ENCODE assay signal across 9 cellular contexts in the genomic region with DNA sequence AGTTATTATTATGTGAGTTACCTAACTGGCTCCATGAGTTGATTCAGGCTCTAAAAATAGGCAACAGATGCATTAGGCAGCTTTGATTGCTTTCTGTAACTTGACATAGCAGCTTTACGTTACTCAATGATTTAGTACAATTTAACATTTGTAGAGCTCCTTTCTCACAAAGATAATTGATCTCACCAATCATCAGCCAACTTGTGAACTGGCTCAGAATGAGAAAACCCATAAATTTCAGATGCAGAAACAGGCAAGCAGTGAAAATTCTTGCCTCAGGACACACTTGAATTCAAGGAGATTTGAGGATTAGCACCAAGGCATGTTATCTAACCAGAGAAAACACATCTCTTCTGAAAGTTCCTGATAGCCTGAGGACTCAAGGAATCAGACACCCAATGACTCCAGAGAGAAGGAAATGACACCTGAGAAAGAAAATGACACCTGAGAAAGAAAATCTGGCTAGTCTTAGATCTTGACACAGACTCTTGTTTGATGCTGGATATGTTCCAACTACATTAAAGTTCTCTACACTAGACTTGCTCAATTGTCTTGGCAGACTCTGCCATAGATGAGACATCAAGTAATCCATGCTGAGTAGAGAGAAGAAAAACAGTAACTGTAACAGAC.
A peak's percentile ranks its signal among the peaks of the same experiment; 100 is the strongest.
DNase-seq lines count a peak whose midpoint lies in the region; ATAC-seq and TF ChIP-seq lines count a peak whose summit lies in the region.
"Had no signal": no experiment of that assay in that cellular context is flagged by ENCODE, and none has a peak within 500 bp of the region (broad histone marks: within the 10 kb centered on the region; RNA-seq: fewer than 3 reads in every experiment).

No MANE protein-coding gene starts in this region.

- peaks cover 0 to 6% (median 0%) of the 10 kb centered on the region in 3 donors for H3K36me3 Mint-ChIP-seq in immature natural killer cell

- H3K9me2 ChIP-seq in PC-3 (replicated peaks; ENCODE audit: low read length), result no peaks in the 10 kb centered on the region
- H3K9me2 ChIP-seq in OCI-LY7 (ENCODE audit: insufficient read depth, low read length), result no peaks in the 10 kb centered on the region

- no peaks in the 10 kb centered on the region for H3K9me3 Mint-ChIP-seq in immature natural killer cell

- peak; percentile 77 for DNase-seq in GM04503 (ENCODE audit: low read depth)
- peak; percentile 82 for DNase-seq in PC-3
- no peak for DNase-seq in immature natural killer cell
- DNase-seq in middle frontal gyrus (ENCODE audit: extremely low spot score, low spot score), result no peak
- DNase-seq in cerebellar cortex (ENCODE audit: low spot score), result no peak
- no peak for DNase-seq in OCI-LY7 (ENCODE audit: low spot score)
- DNase-seq in epidermal melanocyte (ENCODE audit: insufficient read length, low spot score), result no peak

- peaks cover 0 to under 1% (median 0%) of the 10 kb centered on the region in 3 donors for H3K27me3 Mint-ChIP-seq in immature natural killer cell (ENCODE audit: low read depth in 3 of 3)

- ATAC-seq in PC-3, result peak; percentile 87
- ATAC-seq: Panc1 had no signal

- 0 out of 2 replicates have a peak, but pooled peaks cover 3% of the 10 kb centered on the region for H3K4me1 ChIP-seq in HEK293 (ENCODE audit: control insufficient read depth, insufficient read depth, low read length)
- H3K4me1 ChIP-seq in PC-3 (ENCODE audit: insufficient read depth, low read length), result peaks cover 9% of the 10 kb centered on the region
- H3K4me1 ChIP-seq in OCI-LY7 (ENCODE audit: insufficient read depth, low read length, poor library complexity, severe bottlenecking), result no peaks in the 10 kb centered on the region

- no peak overlapping the region for H3K9ac ChIP-seq in PC-3 (ENCODE audit: low read length)

- H3K27ac ChIP-seq in HEK293 (ENCODE audit: extremely low read depth, low read depth, low read length), result no peak overlapping the region
- no peak overlapping the region for H3K27ac ChIP-seq in PC-3 (ENCODE audit: low read length)
- no peak overlapping the region for H3K27ac ChIP-seq in OCI-LY7 (ENCODE audit: low read depth, low read length, poor library complexity, severe bottlenecking)

- intact Hi-C loops in PC-3 (cut with micrococcal nuclease), result no loop called here
- intact Hi-C loops in OCI-LY7 (cut with micrococcal nuclease; ENCODE audit: unreplicated experiment), result no loop called here

- H3K4me1 Mint-ChIP-seq in immature natural killer cell, result peaks cover 29 to 41% of the 10 kb centered on the region in 2 donors

- TF ChIP-seq CTCF in HEK293 (tag by site-specific recombination; IDR thresholded peaks at IDR 0.05), result no peak
- TF ChIP-seq CTCF in PC-3 (conservative IDR thresholded peaks at IDR 0.05; ENCODE audit: low read depth, low read length), result no peak
- no peak for TF ChIP-seq CTCF in OCI-LY7 (conservative IDR thresholded peaks at IDR 0.05; ENCODE audit: low read length)

- peak overlapping the region in 5 of 6 donors; percentile 44 to 85 (median 68) for H3K27ac Mint-ChIP-seq in immature natural killer cell

- no peak overlapping the region for H3K4me2 ChIP-seq in PC-3 (ENCODE audit: low read length)
- H3K4me2 ChIP-seq in OCI-LY7 (ENCODE audit: low read length), result no peak overlapping the region

- no peaks in the 10 kb centered on the region for H3K27me3 ChIP-seq in PC-3 (ENCODE audit: low read length)

- H4K20me1 ChIP-seq in PC-3 (ENCODE audit: low read length), result no peaks in the 10 kb centered on the region
- no peaks in the 10 kb centered on the region for H4K20me1 ChIP-seq in OCI-LY7 (ENCODE audit: insufficient read depth, low read length)

- no peaks in the 10 kb centered on the region for H3F3A ChIP-seq in PC-3 (ENCODE audit: low read length, unreplicated experiment)

- POLR2A ChIA-PET in HEK293 (lab: Yijun Ruan, JAX), result no interaction called here
- POLR2A ChIA-PET in PC-3 (lab: Charles Lee; ENCODE audit: unreplicated experiment), result interaction anchor here (0.6 to 0.7 kb wide), 2 partner anchors 42 to 433 kb away, joined by 3 to 4 read pairs; no protein-coding TSS in a partner anchor
- POLR2A ChIA-PET in OCI-LY7 (lab: Charles Lee), result interaction anchor here (0.5 to 1.1 kb wide), 7 partner anchors 10 to 1414 kb away, joined by 3 to 5 read pairs (median 3); no protein-coding TSS in a partner anchor

- no peak overlapping the region for H2AFZ ChIP-seq in PC-3 (ENCODE audit: low read length)
- H2AFZ ChIP-seq in OCI-LY7 (ENCODE audit: low read length), result no peak overlapping the region

- no peaks in the 10 kb centered on the region for H3K9me3 ChIP-seq in HEK293 (ENCODE audit: control insufficient read depth, insufficient read depth, low read depth, low read length)
- no peaks in the 10 kb centered on the region for H3K9me3 ChIP-seq in PC-3 (ENCODE audit: low read length)
- no peaks in the 10 kb centered on the region for H3K9me3 ChIP-seq in OCI-LY7 (ENCODE audit: low read length)

- CTCF ChIA-PET in HEK293 (lab: Yijun Ruan, JAX), result interaction anchor here (0.5 to 0.8 kb wide), 2 partner anchors 37 to 153 kb away, joined by 3 read pairs; no protein-coding TSS in a partner anchor
- CTCF ChIA-PET in PC-3 (lab: Charles Lee), result no interaction called here
- CTCF ChIA-PET in OCI-LY7 (lab: Charles Lee; ENCODE audit: unreplicated experiment), result no interaction called here

- H3K4me3 ChIP-seq in HEK293 (ENCODE audit: low read depth, low read length) (no peak overlapping the region), PC-3 (ENCODE audit: low read length) (no peak overlapping the region), OCI-LY7 (ENCODE audit: low read depth, low read length, poor library complexity, severe bottlenecking) (no peak overlapping the region)

- peak overlapping the region; percentile 4 to 67 (median 36) for H3K4me3 Mint-ChIP-seq in immature natural killer cell

- H3K79me2 ChIP-seq in PC-3 (ENCODE audit: low read length), result no peaks in the 10 kb centered on the region
- no peaks in the 10 kb centered on the region for H3K79me2 ChIP-seq in OCI-LY7 (ENCODE audit: insufficient read depth, low read depth, low read length)

- no TSS peak for BruUV-seq in PC-3 (replicated peaks; lab: Mats Ljungman, UMichigan)
- BruUV-seq in OCI-LY7 (replicated peaks; lab: Mats Ljungman, UMichigan), result no TSS peak

- H3K36me3 ChIP-seq in HEK293 (ENCODE audit: control insufficient read depth in 2 of 2, insufficient read depth in 1 of 2, low read length in 2 of 2) (no peaks in the 10 kb centered on the region), PC-3 (ENCODE audit: low read depth, low read length) (no peaks in the 10 kb centered on the region), OCI-LY7 (ENCODE audit: insufficient read depth, low read length) (no peaks in the 10 kb centered on the region)

TF ChIP-seq in HEK293, 187 proteins besides CTCF, POLR2A, EP300 and RAD21 (continues in another document):
- 0 out of 2 replicates have a peak, but pooled peaks have one; percentile 17 for TF ChIP-seq ZNF677 (tag by site-specific recombination; IDR thresholded peaks at IDR 0.05)
- TF ChIP-seq FEZF1 (tag by site-specific recombination; IDR thresholded peaks at IDR 0.05), result peak; percentile 88
- no peak for TF ChIP-seq ZNF248 (tag by site-specific recombination; IDR thresholded peaks at IDR 0.05)
- TF ChIP-seq ZNF366 (tag by site-specific recombination; conservative IDR thresholded peaks at IDR 0.05), result peak; percentile 89
- no peak for TF ChIP-seq KLF9 (tag by site-specific recombination; IDR thresholded peaks at IDR 0.05; ENCODE audit: low read depth)
- no peak for TF ChIP-seq ZNF707 (tag by site-specific recombination; IDR thresholded peaks at IDR 0.05)
- no peak for TF ChIP-seq ZBTB26 (tag by site-specific recombination; optimal IDR thresholded peaks at IDR 0.05)
- TF ChIP-seq, protein P1, sequence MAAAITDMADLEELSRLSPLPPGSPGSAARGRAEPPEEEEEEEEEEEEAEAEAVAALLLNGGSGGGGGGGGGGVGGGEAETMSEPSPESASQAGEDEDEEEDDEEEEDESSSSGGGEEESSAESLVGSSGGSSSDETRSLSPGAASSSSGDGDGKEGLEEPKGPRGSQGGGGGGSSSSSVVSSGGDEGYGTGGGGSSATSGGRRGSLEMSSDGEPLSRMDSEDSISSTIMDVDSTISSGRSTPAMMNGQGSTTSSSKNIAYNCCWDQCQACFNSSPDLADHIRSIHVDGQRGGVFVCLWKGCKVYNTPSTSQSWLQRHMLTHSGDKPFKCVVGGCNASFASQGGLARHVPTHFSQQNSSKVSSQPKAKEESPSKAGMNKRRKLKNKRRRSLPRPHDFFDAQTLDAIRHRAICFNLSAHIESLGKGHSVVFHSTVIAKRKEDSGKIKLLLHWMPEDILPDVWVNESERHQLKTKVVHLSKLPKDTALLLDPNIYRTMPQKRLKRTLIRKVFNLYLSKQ (tag by site-specific recombination; IDR thresholded peaks at IDR 0.05; ENCODE audit: borderline replicate concordance), result no peak
- TF ChIP-seq, protein P2, sequence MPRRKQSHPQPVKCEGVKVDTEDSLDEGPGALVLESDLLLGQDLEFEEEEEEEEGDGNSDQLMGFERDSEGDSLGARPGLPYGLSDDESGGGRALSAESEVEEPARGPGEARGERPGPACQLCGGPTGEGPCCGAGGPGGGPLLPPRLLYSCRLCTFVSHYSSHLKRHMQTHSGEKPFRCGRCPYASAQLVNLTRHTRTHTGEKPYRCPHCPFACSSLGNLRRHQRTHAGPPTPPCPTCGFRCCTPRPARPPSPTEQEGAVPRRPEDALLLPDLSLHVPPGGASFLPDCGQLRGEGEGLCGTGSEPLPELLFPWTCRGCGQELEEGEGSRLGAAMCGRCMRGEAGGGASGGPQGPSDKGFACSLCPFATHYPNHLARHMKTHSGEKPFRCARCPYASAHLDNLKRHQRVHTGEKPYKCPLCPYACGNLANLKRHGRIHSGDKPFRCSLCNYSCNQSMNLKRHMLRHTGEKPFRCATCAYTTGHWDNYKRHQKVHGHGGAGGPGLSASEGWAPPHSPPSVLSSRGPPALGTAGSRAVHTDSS (tag by site-specific recombination; IDR thresholded peaks at IDR 0.05), result no peak

Comparison
In these comparisons a context has a peak if more than half of its experiments do, and no peak if none do; other contexts are left out.
1. DNase-seq: peak in GM04503 (single experiment) and PC-3 (single experiment); none in immature natural killer cell (0 of 3), middle frontal gyrus (single experiment), cerebellar cortex (single experiment), OCI-LY7 (single experiment) and epidermal melanocyte (single experiment).